21 cellular contexts compared by ENCODE assay signal in genomic region chr14:68407838-68408237, GRCh38.
DNase-seq lines count a peak whose midpoint lies in the region; ATAC-seq, FAIRE-seq and TF ChIP-seq lines count a peak whose summit lies in the region.
"Had no signal": no experiment of that assay in that cellular context is flagged by ENCODE, and none has a peak within 500 bp of the region (broad histone marks: within the 10 kb centered on the region; RNA-seq: fewer than 3 reads in every experiment).

No MANE protein-coding gene starts in this region.

- H3K9ac ChIP-seq in mammary epithelial cell (ENCODE audit: insufficient read depth, low read length): no peak overlapping the region
- H3K9ac ChIP-seq in mucosa of rectum (ENCODE audit: low read depth in 1 of 2, low read length in 2 of 2): peak overlapping the region in 1 of 2 donors; percentile 45
- H3K9ac ChIP-seq in HepG2 (ENCODE audit: insufficient read depth, low read depth, low read length): no peak overlapping the region

- CTCF ChIA-PET in mammary epithelial cell (lab: Charles Lee; ENCODE audit: low non-redundant PET) (no interaction called here), WTC11 (lab: Charles Lee) (interaction anchor here (0.9 to 1.8 kb wide), 4 partner anchors 44 to 463 kb away, joined by 3 to 7 read pairs (median 4); no protein-coding TSS in a partner anchor), HepG2 (lab: Yijun Ruan, JAX; ENCODE audit: low intra/inter-chr PET ratio, low total read pairs) (no interaction called here)

- dilution Hi-C loops in mammary epithelial cell (cut with HindIII; ENCODE audit: low sequenced_read_pairs): no loop called here

- H3K9me3 ChIP-seq in mammary epithelial cell (replicated peaks; ENCODE audit: insufficient read depth, low read length) (no peaks in the 10 kb centered on the region), breast epithelium (no peaks in the 10 kb centered on the region), mucosa of rectum (ENCODE audit: control insufficient read depth in 2 of 2, low read length in 2 of 2) (no peaks in the 10 kb centered on the region), HepG2 (ENCODE audit: low read length) (no peaks in the 10 kb centered on the region)
- H3K9me3 ChIP-seq: tibial artery had no signal

- FAIRE-seq in urothelium cell line (lab: Jason Lieb, UNC): peak; percentile 9
- FAIRE-seq in HepG2 (lab: Jason Lieb, UNC): no peak

- no peak overlapping the region for H3K4me3 Mint-ChIP-seq in WTC11
- H3K4me3 Mint-ChIP-seq: CD14-positive monocyte; T-helper 1 cell treated with Interleukin-12 subunit alpha and Interleukin-12 subunit beta and Interleukin-4 antibody, amounts not matched to agents 30 μg/mL and 1 μg/mL, for 36 hours had no signal

- ATAC-seq in WTC11: peak; percentile 43; the same call in 1 of the 2 replicates
- no peak for ATAC-seq in HepG2
- ATAC-seq in GM19324 (IDR thresholded peaks at IDR 0.05; ENCODE audit: low FRiP score, unreplicated experiment): no peak

- H3K4me3 ChIP-seq in mammary epithelial cell (replicated peaks in 1 of 3; ENCODE audit: insufficient read depth in 1 of 3, low read depth in 2 of 3, low read length in 3 of 3) (no peak overlapping the region), breast epithelium (no peak overlapping the region), mucosa of rectum (ENCODE audit: low read length in 2 of 2) (no peak overlapping the region), HepG2 (replicated peaks in 1 of 3; ENCODE audit: insufficient read depth in 1 of 3, low read depth in 2 of 3, low read length in 3 of 3) (no peak overlapping the region)
- H3K4me3 ChIP-seq: skin epidermis, tibial artery had no signal

- H3K4me1 Mint-ChIP-seq in WTC11: peaks cover 12% of the 10 kb centered on the region

- H4K20me1 ChIP-seq in mammary epithelial cell (ENCODE audit: insufficient read depth, low read length) (no peaks in the 10 kb centered on the region), HepG2 (ENCODE audit: insufficient read depth, low read length) (no peaks in the 10 kb centered on the region)

- H3K27ac Mint-ChIP-seq in WTC11: peak overlapping the region; percentile 15; the same call in 1 of the 2 replicates
- H3K27ac Mint-ChIP-seq: progenitor cell of endocrine pancreas; T-helper 1 cell treated with Interleukin-12 subunit alpha and Interleukin-12 subunit beta and Interleukin-4 antibody, amounts not matched to agents 30 μg/mL and 1 μg/mL, for 36 hours had no signal

- intact Hi-C loops in mammary epithelial cell (cut with micrococcal nuclease): no loop called here
- intact Hi-C loops in breast epithelium (cut with DNase I; ENCODE audit: low total_unique reads): no loop called here
- intact Hi-C loops in HepG2 (cut with micrococcal nuclease; ENCODE audit: unreplicated experiment): no loop called here

- no peak for TF ChIP-seq EP300 in HepG2 (IDR thresholded peaks at IDR 0.05; ENCODE audit: low read depth in 2 of 2, low read length in 2 of 2)
- no peak for TF ChIP-seq EP300 in HepG2 (CRISPR knock-in tag; IDR thresholded peaks at IDR 0.05; ENCODE audit: borderline replicate concordance)

- POLR2A ChIA-PET in WTC11 (lab: Charles Lee): interaction anchor here (0.6 kb wide), 1 partner anchor 332 kb away, joined by 4 read pairs; no protein-coding TSS in a partner anchor
- POLR2A ChIA-PET in HepG2 (lab: Yijun Ruan, JAX): no interaction called here

- in situ Hi-C loops in mammary epithelial cell (cut with MboI; ENCODE audit: low sequenced_read_pairs in 2 of 2): loop anchor here in 1 of 2 donors (10.0 to 25.0 kb wide), 2 partner anchors 277 to 471 kb away; no protein-coding TSS in a partner anchor
- in situ Hi-C loops in HepG2 (cut with HindIII; ENCODE audit: extremely low pct_ligation_motif_present, low pct_unique_long_range_greater_than_20kb): no loop called here

- BruUV-seq in mammary epithelial cell (replicated peaks; lab: Mats Ljungman, UMichigan): no TSS peak
- no TSS peak for BruUV-seq in HepG2 (replicated peaks; lab: Mats Ljungman, UMichigan)

- WGBS in mammary epithelial cell (ENCODE audit: low coverage, missing lambda C conversion rate): 88% methylated on average over 1 of the region's 1 CpG
- WGBS in HepG2 (ENCODE audit: low lambda C conversion rate): 93% methylated on average over 1 of the region's 1 CpG

- H3K27me3 ChIP-seq in mammary epithelial cell (ENCODE audit: insufficient read depth, low read length): no peaks in the 10 kb centered on the region
- no peaks in the 10 kb centered on the region for H3K27me3 ChIP-seq in breast epithelium
- no peaks in the 10 kb centered on the region for H3K27me3 ChIP-seq in mucosa of rectum (ENCODE audit: control insufficient read depth in 2 of 2, insufficient read depth in 2 of 2, low read length in 2 of 2)
- H3K27me3 ChIP-seq in HepG2 (ENCODE audit: control insufficient read depth in 1 of 2, insufficient read depth in 2 of 2, low read length in 2 of 2): no peaks in the 10 kb centered on the region
- H3K27me3 ChIP-seq: tibial artery had no signal

- H3K4me1 ChIP-seq in mammary epithelial cell (ENCODE audit: insufficient read depth, low read length) (peaks cover 44% of the 10 kb centered on the region), breast epithelium (peaks cover 0 to 14% of the 10 kb centered on the region in 2 donors), mucosa of rectum (ENCODE audit: control insufficient read depth in 2 of 2, insufficient read depth in 2 of 2, low read length in 2 of 2) (peaks cover 14 to 15% of the 10 kb centered on the region in 2 donors), HepG2 (ENCODE audit: insufficient read depth, low read length) (no peaks in the 10 kb centered on the region)

- H2AFZ ChIP-seq in mammary epithelial cell (ENCODE audit: low read depth, low read length): peak overlapping the region; percentile 40
- H2AFZ ChIP-seq in HepG2 (ENCODE audit: low read length): no peak overlapping the region

- H3K36me3 Mint-ChIP-seq in WTC11: no peaks in the 10 kb centered on the region

- H3K36me3 ChIP-seq in mammary epithelial cell (ENCODE audit: insufficient read depth, low read length): no peaks in the 10 kb centered on the region
- no peaks in the 10 kb centered on the region for H3K36me3 ChIP-seq in breast epithelium
- H3K36me3 ChIP-seq in mucosa of rectum (ENCODE audit: control insufficient read depth in 2 of 2, insufficient read depth in 2 of 2, low read length in 2 of 2): no peaks in the 10 kb centered on the region
- H3K36me3 ChIP-seq in HepG2 (replicated peaks in 1 of 2; ENCODE audit: control insufficient read depth in 1 of 2, insufficient read depth in 2 of 2, low read length in 2 of 2): no peaks in the 10 kb centered on the region
- H3K36me3 ChIP-seq: tibial artery had no signal

- H3K9me3 Mint-ChIP-seq in WTC11: no peaks in the 10 kb centered on the region
- H3K9me3 Mint-ChIP-seq: T-helper 1 cell treated with Interleukin-12 subunit alpha and Interleukin-12 subunit beta and Interleukin-4 antibody, amounts not matched to agents 30 μg/mL and 1 μg/mL, for 36 hours had no signal

- DNase-seq in mammary epithelial cell: no peak
- no peak for DNase-seq in breast epithelium (ENCODE audit: low spot score in 2 of 2)
- no peak for DNase-seq in WTC11 (ENCODE audit: low spot score)
- DNase-seq in urothelium cell line (ENCODE audit: low spot score): no peak
- no peak for DNase-seq in OCI-M1 (lab: John Stamatoyannopoulos, UW)
- DNase-seq in HepG2 (ENCODE audit: low spot score): no peak
- DNase-seq: 8988T; activated effector memory CD4-positive, alpha-beta T cell treated with anti-CD3 and anti-CD28 coated beads, Interleukin-2, amount 50 U/mL, for 16 hours; aorta; DMS79 treated with DMSO at 0.1 percent for 48 hours; MM.1S; NCI-H1930; NCI-H446; Right ventricle myocardium superior; tibial artery had no signal

- TF ChIP-seq RAD21 in HepG2 (CRISPR knock-in tag; IDR thresholded peaks at IDR 0.05): no peak

- no peak for TF ChIP-seq CTCF in mammary epithelial cell (conservative IDR thresholded peaks at IDR 0.05 in 1 of 2, IDR thresholded peaks at IDR 0.05 in 1 of 2; ENCODE audit: extremely low read depth in 1 of 2, insufficient read depth in 1 of 2, low read depth in 1 of 2, low read length in 2 of 2)
- TF ChIP-seq CTCF in breast epithelium (IDR thresholded peaks at IDR 0.05): no peak
- TF ChIP-seq CTCF in WTC11 (IDR thresholded peaks at IDR 0.05): no peak
- no peak for TF ChIP-seq CTCF in HepG2 (CRISPR knock-in tag; IDR thresholded peaks at IDR 0.05)

- no peaks in the 10 kb centered on the region for H3K27me3 Mint-ChIP-seq in WTC11 (ENCODE audit: low read depth)
- H3K27me3 Mint-ChIP-seq: progenitor cell of endocrine pancreas had no signal

- H3K4me2 ChIP-seq in mammary epithelial cell (ENCODE audit: insufficient read depth, low read depth, low read length) (no peak overlapping the region), HepG2 (ENCODE audit: low read depth, low read length) (no peak overlapping the region)

- TF ChIP-seq POLR2A in breast epithelium (IDR thresholded peaks at IDR 0.05) (no peak), HepG2 (IDR thresholded peaks at IDR 0.05; ENCODE audit: insufficient read depth in 1 of 2, low read depth in 2 of 2, low read length in 2 of 2) (no peak)

- H3K27ac ChIP-seq in mammary epithelial cell (ENCODE audit: insufficient read depth, low read depth, low read length) (no peak overlapping the region), breast epithelium (no peak overlapping the region), mucosa of rectum (ENCODE audit: low read depth in 2 of 2, low read length in 2 of 2) (peak overlapping the region; percentile 43 to 53), HepG2 (ENCODE audit: extremely low read length, insufficient read depth, low read length) (no peak overlapping the region)
- H3K27ac ChIP-seq: tibial artery had no signal

- no peaks in the 10 kb centered on the region for H3K79me2 ChIP-seq in mammary epithelial cell (ENCODE audit: insufficient read depth, low read length)
- no peaks in the 10 kb centered on the region for H3K79me2 ChIP-seq in HepG2 (ENCODE audit: insufficient read depth, low read length)

TF ChIP-seq in WTC11, 78 proteins besides CTCF, POLR2A, EP300 and RAD21 (continues in another document):
- no peak for TF ChIP-seq PRRX2 (CRISPR knock-in tag; IDR thresholded peaks at IDR 0.05)

TF ChIP-seq in HepG2, 621 proteins besides CTCF, POLR2A, EP300 and RAD21 (continues in another document):
- no peak for TF ChIP-seq SALL1 (CRISPR knock-in tag; IDR thresholded peaks at IDR 0.05)
- no peak for TF ChIP-seq MXI1 (IDR thresholded peaks at IDR 0.05; ENCODE audit: borderline replicate concordance, low read depth, low read length)
- TF ChIP-seq MYNN (CRISPR knock-in tag; IDR thresholded peaks at IDR 0.05; ENCODE audit: low read depth): no peak
- no peak for TF ChIP-seq SMARCE1 (IDR thresholded peaks at IDR 0.05; ENCODE audit: borderline replicate concordance)
- no peak for TF ChIP-seq XRCC5 (optimal IDR thresholded peaks at IDR 0.05; ENCODE audit: low read length)
- TF ChIP-seq ZNF557 (CRISPR knock-in tag; IDR thresholded peaks at IDR 0.05): no peak
- TF ChIP-seq FOXK1 (CRISPR knock-in tag; IDR thresholded peaks at IDR 0.05; ENCODE audit: borderline replicate concordance, low read depth): no peak
- no peak for TF ChIP-seq ZNF337 (CRISPR knock-in tag; IDR thresholded peaks at IDR 0.05; ENCODE audit: borderline replicate concordance, low read depth)
- TF ChIP-seq GTF2F1 (IDR thresholded peaks at IDR 0.05; ENCODE audit: low read length): no peak
- no peak for TF ChIP-seq CENPT (CRISPR knock-in tag; IDR thresholded peaks at IDR 0.05; ENCODE audit: low read depth)
- TF ChIP-seq POLR2G (IDR thresholded peaks at IDR 0.05; ENCODE audit: low read depth, low read length): no peak

Comparison
In these comparisons a context has a peak if more than half of its experiments do, and no peak if none do; other contexts are left out.
1. H3K27ac ChIP-seq: peak in mucosa of rectum (2 of 2); none in mammary epithelial cell (single experiment), breast epithelium (0 of 2) and HepG2 (single experiment).